ENCODE assay signal across 8 cellular contexts in the genomic region with DNA sequence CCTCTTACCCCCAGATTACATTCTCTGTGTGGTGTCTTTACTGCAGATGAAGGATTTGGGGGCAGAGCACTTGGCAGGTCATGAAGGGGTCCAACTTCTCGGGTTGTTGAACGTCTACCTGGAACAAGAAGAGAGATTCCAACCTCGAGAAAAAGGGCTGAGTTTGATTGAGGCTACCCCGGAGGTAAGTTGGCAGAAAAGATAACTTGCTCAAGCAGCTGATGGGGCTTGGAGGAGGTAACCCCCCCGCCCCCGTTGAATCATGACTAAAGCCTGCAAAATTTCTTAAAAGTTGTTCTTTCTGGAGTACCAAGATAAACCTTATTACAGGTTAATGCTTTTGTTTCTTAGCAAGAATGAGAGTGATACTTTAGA. TPM values are rescaled to one million over a fixed set of nuclear protein-coding genes. Genes with fewer than 3 reads are reported as not detected.
DNase-seq lines count a peak whose midpoint lies in the region; ATAC-seq, FAIRE-seq and TF ChIP-seq lines count a peak whose summit lies in the region.

No MANE protein-coding gene starts in this region.

- SMC1A ChIA-PET in GM12878 (lab: Charles Lee; ENCODE audit: uncharacterized antibody, unreplicated experiment), result interaction anchor here (1.0 to 11.8 kb wide), 7 partner anchors 13 to 105 kb away, joined by 3 to 177 read pairs (median 5); no protein-coding TSS in a partner anchor

- H3K9me3 ChIP-seq in GM12878 (replicated peaks; ENCODE audit: control insufficient read depth, insufficient read depth, low read length) (no peaks in the 10 kb centered on the region), mesenchymal stem cell (ENCODE audit: control insufficient read depth, low read length) (no peaks in the 10 kb centered on the region), aorta (ENCODE audit: control insufficient read depth, low read length) (no peaks in the 10 kb centered on the region)

- in situ Hi-C loops in GM12878 (cut with MboI), result no loop called here

- CTCF ChIA-PET in GM12878 (lab: Yijun Ruan, JAX), result interaction anchor here (0.6 to 9.4 kb wide), 8 partner anchors 16 to 115 kb away, joined by 3 to 68 read pairs (median 4); no protein-coding TSS in a partner anchor

- no peak overlapping the region for H2BK15ac ChIP-seq in mesenchymal stem cell (ENCODE audit: low read depth, poor library complexity, severe bottlenecking)

- BruUV-seq in GM12878 (replicated peaks; lab: Mats Ljungman, UMichigan), result no TSS peak

- no peak for TF ChIP-seq RAD21 in GM12878 (IDR thresholded peaks at IDR 0.05; ENCODE audit: insufficient read depth, low read depth, low read length)

- H2BK12ac ChIP-seq in mesenchymal stem cell (ENCODE audit: low read length in 2 of 2), result no peak overlapping the region

- H3K36me3 ChIP-seq in GM12878 (ENCODE audit: control insufficient read depth in 2 of 2, insufficient read depth in 2 of 2, low read length in 1 of 2) (peaks cover 0 to 5% of the 10 kb centered on the region in 2 experiments; a peak in 2 of 4 replicates), mesenchymal stem cell (ENCODE audit: control insufficient read depth in 1 of 2, insufficient read depth in 2 of 2, low read depth in 1 of 2, low read length in 2 of 2) (peaks cover 4 to 48% of the 10 kb centered on the region in 2 experiments), aorta (ENCODE audit: control insufficient read depth in 1 of 2, insufficient read depth in 2 of 2, low read length in 1 of 2) (peaks cover 0 to 4% of the 10 kb centered on the region in 2 donors)

- POLR2A ChIA-PET in GM12878 (lab: Charles Lee), result interaction anchor here (0.9 to 5.6 kb wide), 7 partner anchors 11 to 88 kb away, joined by 3 to 47 read pairs (median 5); a partner anchor contains a TSS

- peak overlapping the region; percentile 96 for H2AFZ ChIP-seq in GM12878 (ENCODE audit: control insufficient read depth, low read depth, low read length)
- H2AFZ ChIP-seq in mesenchymal stem cell (ENCODE audit: low read depth, low read length), result peak overlapping the region; percentile 79

- RAD21 ChIA-PET in GM12878 (lab: Charles Lee; ENCODE audit: unreplicated experiment), result interaction anchor here (1.0 to 5.3 kb wide), 4 partner anchors 37 to 62 kb away, joined by 6 to 54 read pairs (median 12); no protein-coding TSS in a partner anchor

- peak overlapping the region; percentile 89 for H3K9ac ChIP-seq in GM12878 (ENCODE audit: control insufficient read depth, insufficient read depth, low read length)
- peak overlapping the region; percentile 95 for H3K9ac ChIP-seq in mesenchymal stem cell (ENCODE audit: low read length)

- no peak for TF ChIP-seq POLR2A in GM12878 (IDR thresholded peaks at IDR 0.05; ENCODE audit: low read depth, low read length)

- H2BK120ac ChIP-seq in mesenchymal stem cell (ENCODE audit: low read depth, low read length), result no peak overlapping the region

- H3K23ac ChIP-seq in mesenchymal stem cell (ENCODE audit: low read length in 2 of 2), result no peak overlapping the region

- no peak overlapping the region for H2AK5ac ChIP-seq in mesenchymal stem cell (ENCODE audit: low read length, severe bottlenecking)

- DNase-seq in stimulated activated CD4-positive, alpha-beta T cell treated with anti-CD3 and anti-CD28 coated beads, Interleukin-1b, Interleukin-23, amount 100 ng/mL, for 48 hours, result peak; percentile 3
- no peak for DNase-seq in stimulated activated CD4-positive, alpha-beta T cell treated with anti-CD3 and anti-CD28 coated beads, Interleukin-15, amount 100 ng/mL, for 24 hours
- DNase-seq in GM12878 (ENCODE audit: low read depth, low spot score) (no peak), mesenchymal stem cell (no peak), aorta (no peak), SKM-1 treated with dmso at 0.1 percent for 144 hours (lab: John Stamatoyannopoulos, UW; ENCODE audit: unreplicated experiment) (no peak), DMS153 (lab: John Stamatoyannopoulos, UW) (no peak), DMS 273 (lab: John Stamatoyannopoulos, UW; ENCODE audit: unreplicated experiment) (no peak)

- peak overlapping the region; percentile 17 for H3K27ac ChIP-seq in GM12878 (ENCODE audit: control insufficient read depth, insufficient read depth)
- peak overlapping the region; percentile 46 for H3K27ac ChIP-seq in mesenchymal stem cell (ENCODE audit: low read length, poor library complexity, severe bottlenecking)
- peak overlapping the region in 1 of 2 donors; percentile 58 for H3K27ac ChIP-seq in aorta (ENCODE audit: low read depth in 1 of 2, low read length in 2 of 2)

- H3K4me3 ChIP-seq in GM12878 (peak overlapping the region; percentile 93), mesenchymal stem cell (ENCODE audit: insufficient read depth in 1 of 2, low read depth in 1 of 2, low read length in 2 of 2) (peak overlapping the region; percentile 88 to 100), aorta (ENCODE audit: low read length in 2 of 2) (peak overlapping the region; percentile 19 to 95)

- H3K4me2 ChIP-seq in GM12878 (ENCODE audit: control insufficient read depth, insufficient read depth), result peak overlapping the region; percentile 91
- peak overlapping the region; percentile 98 for H3K4me2 ChIP-seq in mesenchymal stem cell (ENCODE audit: low read length, poor library complexity, severe bottlenecking)

- H3K14ac ChIP-seq in mesenchymal stem cell (ENCODE audit: low read length in 2 of 2), result peak overlapping the region in 1 of 2 experiments; percentile 73

- H3K4me1 ChIP-seq in GM12878 (ENCODE audit: control insufficient read depth, insufficient read depth, low read length), result peaks cover 27% of the 10 kb centered on the region
- peaks cover 4% of the 10 kb centered on the region for H3K4me1 ChIP-seq in mesenchymal stem cell (ENCODE audit: control insufficient read depth, insufficient read depth, low read depth, low read length)
- peaks cover 0 to 2% of the 10 kb centered on the region in 2 donors for H3K4me1 ChIP-seq in aorta (ENCODE audit: control insufficient read depth in 1 of 2, insufficient read depth in 2 of 2, low read length in 2 of 2)

- peaks cover 15% of the 10 kb centered on the region for H3K79me2 ChIP-seq in GM12878 (ENCODE audit: control insufficient read depth, insufficient read depth, low read length)

- WGBS in GM12878 (ENCODE audit: insufficient coverage, insufficient replicate concordance, low lambda C conversion rate, missing lambda C conversion rate), result 2% methylated on average over 6 of the region's 6 CpGs
- 7% methylated on average over 4 of the region's 6 CpGs for WGBS in mesenchymal stem cell
- 1 to 2% methylated on average over 6 of the region's 6 CpGs for WGBS in aorta, 2 donors

- H3K4ac ChIP-seq in mesenchymal stem cell (ENCODE audit: low read depth in 1 of 2, low read length in 2 of 2), result peak overlapping the region in 1 of 2 experiments; percentile 68

- peaks cover 9% of the 10 kb centered on the region for H3K79me1 ChIP-seq in mesenchymal stem cell (replicated peaks; ENCODE audit: low read length, poor library complexity, severe bottlenecking)

- no peak for FAIRE-seq in GM12878 (lab: Jason Lieb, UNC)

- no peak overlapping the region for H2BK5ac ChIP-seq in mesenchymal stem cell (ENCODE audit: low read depth, low read length, poor library complexity, severe bottlenecking)

- H4K20me1 ChIP-seq in GM12878 (ENCODE audit: control insufficient read depth, insufficient read depth), result no peaks in the 10 kb centered on the region

- H4K91ac ChIP-seq in mesenchymal stem cell (ENCODE audit: low read length), result no peak overlapping the region

- TF ChIP-seq CTCF in GM12878 (IDR thresholded peaks at IDR 0.05 in 2 of 3, conservative IDR thresholded peaks at IDR 0.05 in 1 of 3; ENCODE audit: control insufficient read depth in 2 of 3, extremely low read depth in 1 of 3, insufficient read depth in 1 of 3, low read depth in 3 of 3, low read length in 3 of 3), result no peak

- no peak for TF ChIP-seq EP300 in GM12878 (IDR thresholded peaks at IDR 0.05; ENCODE audit: borderline replicate concordance in 1 of 2, control insufficient read depth in 1 of 2, low read depth in 2 of 2, low read length in 2 of 2)

- no peak overlapping the region for H4K8ac ChIP-seq in mesenchymal stem cell (ENCODE audit: low read length)

- peak overlapping the region; percentile 9 to 70 for H3K18ac ChIP-seq in mesenchymal stem cell (ENCODE audit: low read depth in 1 of 2, low read length in 2 of 2)

- no peak for ATAC-seq in GM12878
- ATAC-seq in aorta (ENCODE audit: low FRiP score), result no peak

- intact Hi-C loops in GM12878 (cut with micrococcal nuclease; ENCODE audit: unreplicated experiment) (loop anchor here (2.0 to 5.0 kb wide), 3 partner anchors 44 to 206 kb away; no protein-coding TSS in a partner anchor), aorta (cut with DNase I) (loop anchor here (5.0 kb wide), 2 partner anchors 61 to 81 kb away; a partner anchor contains a TSS)

- no peaks in the 10 kb centered on the region for H3K27me3 ChIP-seq in GM12878 (replicated peaks in 1 of 2; ENCODE audit: control insufficient read depth in 2 of 2, insufficient read depth in 2 of 2, low read length in 1 of 2)
- H3K27me3 ChIP-seq in mesenchymal stem cell (ENCODE audit: control insufficient read depth in 1 of 2, insufficient read depth in 1 of 2, low read length in 2 of 2), result no peaks in the 10 kb centered on the region
- no peaks in the 10 kb centered on the region for H3K27me3 ChIP-seq in aorta (ENCODE audit: control insufficient read depth in 1 of 2, insufficient read depth in 2 of 2, low read length in 1 of 2)

TF ChIP-seq in GM12878, 131 proteins besides CTCF, POLR2A, EP300 and RAD21 (continues in another document):
- 0 out of 2 replicates have a peak, but pooled peaks have one; percentile 0 for TF ChIP-seq MTA2 (IDR thresholded peaks at IDR 0.05; ENCODE audit: low read depth)
- TF ChIP-seq LARP7 (IDR thresholded peaks at IDR 0.05), result 0 out of 2 replicates have a peak, but pooled peaks have one; percentile 4

RNA-seq across cellular contexts. Expression of a gene that starts 1.5 kb away (rescaled TPM):
- total RNA-seq in GM12878 (2013; cell fraction: nucleolus; rRNA removed), result 58.4 and 60.4 TPM in 2 replicates
- total RNA-seq in GM12878 (2014; rRNA removed) (4.3 and 6.1 TPM in 2 replicates), GM12878 (2014; rRNA removed; fragmentation: Illumina TruSeq; extraction: Trizol) (5.9 and 7.7 TPM in 2 replicates), GM12878 (2021) (13.7 and 15.2 TPM in 2 replicates), aorta (10 to 100 TPM; 54.2 to 57.5 TPM)
- polyA plus RNA-seq in GM12878 (2011; ENCODE audit: low read depth), result 23.9 TPM
- polyA plus RNA-seq in GM12878 (2011; rRNA removed) (70.6 and 111 TPM in 2 replicates), GM12878 (2014; fragmentation: Illumina TruSeq; extraction: Trizol) (11.8 and 17.4 TPM in 2 replicates), GM12878 (2014; fragmentation: Nextera tagmentation; extraction: Ambion mirVana) (1 to 10 TPM; 1.9 to 3.5 TPM), GM12878 (2014; rRNA removed) (6.7 and 9.8 TPM in 2 replicates), GM12878 (2016; fragmentation: Nextera tagmentation; extraction: Ambion mirVana) (1 to 10 TPM; 5.6 to 5.9 TPM), aorta (10 to 100 TPM; 28.8 to 30.9 TPM)
- 11.5 and 17.2 TPM in 2 replicates for polyA plus RNA-seq in GM12878 (2011; cell fraction: cytosol; rRNA removed)
- 29.8 and 40.3 TPM in 2 replicates for polyA plus RNA-seq in GM12878 (2011; cell fraction: nucleus; rRNA removed)
- 11.3 and 38.9 TPM in 2 replicates for polyA plus RNA-seq in GM12878 (2012)
- 21.5 and 22.2 TPM in 2 replicates for polyA minus RNA-seq in GM12878 (2011; rRNA and poly(A)+ RNA removed)
- polyA minus RNA-seq in GM12878 (2011; cell fraction: cytosol; rRNA and poly(A)+ RNA removed), result 13.4 and 13.5 TPM in 2 replicates
- polyA minus RNA-seq in GM12878 (2011; cell fraction: nucleus; rRNA and poly(A)+ RNA removed), result 22.3 and 25.1 TPM in 2 replicates
- polyA plus RNA-seq in mesenchymal stem cell (2013, experiment 1 of 2), result 34.1 TPM
- 35.7 TPM for polyA plus RNA-seq in mesenchymal stem cell (2013, experiment 2 of 2)
